ENCODE assay signal across 24 cellular contexts in genomic region chr11:37967635-37968034, GRCh38.
"Had no signal": no experiment of that assay in that cellular context is flagged by ENCODE, and none has a peak within 500 bp of the region (broad histone marks: within the 10 kb centered on the region; RNA-seq: fewer than 3 reads in every experiment).

No MANE protein-coding gene starts in this region.

- H3K4me3 ChIP-seq: adrenal gland, SJCRH30 had no signal

- H3K9ac ChIP-seq: SK-N-SH had no signal

- H3K36me3 ChIP-seq: adrenal gland, SJCRH30 had no signal

- H3K27me3 ChIP-seq: adrenal gland, SJCRH30 had no signal

- DNase-seq: activated CD4-positive, alpha-beta memory T cell treated with anti-CD3 and anti-CD28 coated beads for 36 hours; activated CD4-positive, alpha-beta T cell treated with anti-CD3 and anti-CD28 coated beads, Interleukin-2, amount 10 ng/mL, durations not matched to agents 7 days and 5 days; activated CD4-positive, CD25-positive, alpha-beta regulatory T cell; activated CD8-positive, alpha-beta memory T cell treated with anti-CD3 and anti-CD28 coated beads for 24 hours; activated gamma-delta T cell treated with Interleukin-2 at 50 U/mL for 16 hours; activated naive CD4-positive, alpha-beta T cell treated with anti-CD3 and anti-CD28 coated beads, Interleukin-2, amount 50 U/mL, for 16 hours; activated naive CD8-positive, alpha-beta T cell treated with anti-CD3 and anti-CD28 coated beads, Interleukin-2, amount 10 ng/mL, durations not matched to agents 7 days and 5 days; activated T-cell treated with anti-CD3 and anti-CD28 coated beads for 4 hours; activated T-cell treated with anti-CD3 and anti-CD28 coated beads, Interleukin-2, amount 50 U/mL, for 48 hours; adrenal gland; anterior cingulate cortex; Kasumi-1; NCI-H1048; NCI-H1930; NCI-H524 treated with DMSO at 0.1 percent for 48 hours; NK-92 treated with Interleukin-12 subunit alpha and Interleukin-12 subunit beta, amount 100 ng/mL, for 24 hours; OCI-M1; RPMI8226; SJCRH30; SK-N-SH; T-helper 1 cell had no signal

- H3K27ac ChIP-seq: adrenal gland, SJCRH30, VCaP had no signal

- ATAC-seq: Panc1, Right ventricle myocardium inferior had no signal

- H3K9me3 ChIP-seq: adrenal gland, SJCRH30, SK-N-SH had no signal

- H3K4me1 ChIP-seq: adrenal gland, SJCRH30 had no signal

- H3K4me2 ChIP-seq: SK-N-SH had no signal
